ENCODE assay signal across 2 cellular contexts in the genomic region with DNA sequence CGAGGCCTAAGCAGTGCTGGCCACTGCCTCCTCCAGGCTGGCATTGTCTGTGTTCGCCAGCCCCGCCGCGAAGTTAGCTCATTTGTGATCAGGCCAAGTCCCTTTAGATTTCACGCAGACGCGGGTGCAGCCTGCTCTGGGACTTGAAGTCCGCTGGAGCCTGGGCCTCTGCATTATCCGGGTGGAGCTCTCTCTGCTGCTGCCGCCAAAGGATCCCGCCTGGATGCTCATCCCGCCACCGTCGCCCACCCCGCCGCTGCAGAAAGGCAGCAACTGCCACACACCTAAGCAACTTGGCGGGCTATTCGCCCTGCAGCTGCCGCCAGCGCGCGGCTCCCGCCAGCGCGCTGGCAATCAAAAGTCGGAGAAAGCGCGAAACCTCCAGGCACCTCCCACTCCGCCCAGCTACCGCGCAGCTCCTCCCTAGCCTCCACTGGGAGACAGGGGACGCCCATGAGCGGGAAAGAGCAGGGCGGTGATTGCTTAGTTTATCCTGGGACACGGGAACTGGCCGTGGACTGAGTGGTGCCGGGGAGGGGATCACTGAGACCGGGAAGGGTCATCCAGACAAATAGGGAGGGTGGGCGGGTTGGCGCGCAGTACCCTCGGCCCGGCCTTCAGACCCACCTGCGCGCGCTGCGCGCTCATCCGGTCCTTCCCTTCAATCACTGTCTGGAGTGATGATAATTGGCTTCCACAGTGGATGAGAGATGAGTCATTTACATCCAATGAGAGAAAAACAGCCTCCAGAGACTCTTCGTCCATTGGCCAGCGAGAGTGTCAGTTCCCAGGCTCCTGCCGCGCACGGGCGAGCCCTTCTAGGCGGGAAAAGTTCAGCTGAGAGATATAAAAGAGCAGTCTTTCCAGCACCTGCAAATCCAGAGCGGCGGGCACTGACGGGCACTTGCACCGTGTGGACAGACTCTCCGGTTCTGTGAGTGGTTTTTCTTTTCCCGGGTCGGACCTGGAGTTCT.
TF ChIP-seq lines count a peak whose summit lies in the region.

Gene FAM111B, plus strand, starts transcription at position 875 of the 974 bp plus-strand sequence. CDS start 2,389 bp downstream, outside the sequence.

TF ChIP-seq in HEK293, 187 proteins besides CTCF, POLR2A, EP300 and RAD21 (continues in another document):
- TF ChIP-seq TSHZ1 (tag by site-specific recombination; IDR thresholded peaks at IDR 0.05; ENCODE audit: borderline replicate concordance) (no peak), ZBTB6 (tag by site-specific recombination; IDR thresholded peaks at IDR 0.05) (no peak), ZBTB44 (tag by site-specific recombination; IDR thresholded peaks at IDR 0.05) (no peak), ZNF433 (tag by site-specific recombination; IDR thresholded peaks at IDR 0.05; ENCODE audit: low read depth) (no peak), ZNF610 (tag by site-specific recombination; IDR thresholded peaks at IDR 0.05; ENCODE audit: borderline replicate concordance) (no peak), ZNF114 (tag by site-specific recombination; IDR thresholded peaks at IDR 0.05) (no peak), ZNF558 (tag by site-specific recombination; IDR thresholded peaks at IDR 0.05) (no peak), ZNF211 (tag by site-specific recombination; IDR thresholded peaks at IDR 0.05; ENCODE audit: low read depth) (no peak), ZFHX2 (tag by site-specific recombination; conservative IDR thresholded peaks at IDR 0.05) (peak; percentile 33), HOXC10 (CRISPR knock-in tag; IDR thresholded peaks at IDR 0.05) (no peak), MEIS1 (CRISPR knock-in tag; IDR thresholded peaks at IDR 0.05; ENCODE audit: borderline replicate concordance) (no peak), ATF2 (tag by site-specific recombination; IDR thresholded peaks at IDR 0.05; ENCODE audit: low read depth) (no peak)
- TF ChIP-seq, protein P1, sequence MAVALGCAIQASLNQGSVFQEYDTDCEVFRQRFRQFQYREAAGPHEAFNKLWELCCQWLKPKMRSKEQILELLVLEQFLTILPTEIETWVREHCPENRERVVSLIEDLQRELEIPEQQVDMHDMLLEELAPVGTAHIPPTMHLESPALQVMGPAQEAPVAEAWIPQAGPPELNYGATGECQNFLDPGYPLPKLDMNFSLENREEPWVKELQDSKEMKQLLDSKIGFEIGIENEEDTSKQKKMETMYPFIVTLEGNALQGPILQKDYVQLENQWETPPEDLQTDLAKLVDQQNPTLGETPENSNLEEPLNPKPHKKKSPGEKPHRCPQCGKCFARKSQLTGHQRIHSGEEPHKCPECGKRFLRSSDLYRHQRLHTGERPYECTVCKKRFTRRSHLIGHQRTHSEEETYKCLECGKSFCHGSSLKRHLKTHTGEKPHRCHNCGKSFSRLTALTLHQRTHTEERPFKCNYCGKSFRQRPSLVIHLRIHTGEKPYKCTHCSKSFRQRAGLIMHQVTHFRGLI (tag by site-specific recombination; IDR thresholded peaks at IDR 0.05) = no peak

TF ChIP-seq in SK-N-SH treated with all-trans-retinoic acid at 6 μM for 48 hours, 23 proteins besides CTCF, POLR2A, EP300 and RAD21:
- TF ChIP-seq TSHZ2 (CRISPR knock-in tag; IDR thresholded peaks at IDR 0.05) (0 out of 2 replicates have a peak, but pooled peaks have one; percentile 43), ISL1 (CRISPR knock-in tag; IDR thresholded peaks at IDR 0.05) (no peak), PPARA (CRISPR knock-in tag; IDR thresholded peaks at IDR 0.05; ENCODE audit: borderline replicate concordance) (no peak)
TF ChIP-seq in SK-N-SH treated with all-trans-retinoic acid at 6 μM for 48 hours: peak in this region for 1.
